15 cellular contexts compared by ENCODE assay signal in genomic region chr6:40822619-40823018, GRCh38.
"Had no signal": no experiment of that assay in that cellular context is flagged by ENCODE, and none has a peak within 500 bp of the region (broad histone marks: within the 10 kb centered on the region; RNA-seq: fewer than 3 reads in every experiment).

No MANE protein-coding gene starts in this region.

- H3K4me3 Mint-ChIP-seq: activated CD8-positive, alpha-beta memory T cell treated with anti-CD3 and anti-CD28 coated beads, Interleukin-2, amount 10 ng/mL, durations not matched to agents 7 days and 5 days; activated T-cell treated with anti-CD3 and anti-CD28 coated beads, Interleukin-2, amount 50 U/mL, for 24 hours; mesothelial cell of epicardium; neural progenitor cell had no signal

- H3K27ac ChIP-seq: neural progenitor cell, ovary, stomach, thoracic aorta had no signal

- ATAC-seq: activated CD8-positive, alpha-beta memory T cell treated with anti-CD3 and anti-CD28 coated beads, Interleukin-2, amount 10 ng/mL, durations not matched to agents 7 days and 5 days had no signal

- DNase-seq: activated CD4-positive, alpha-beta T cell treated with anti-CD3 and anti-CD28 coated beads for 1 hour; activated CD4-positive, alpha-beta T cell treated with anti-CD3 and anti-CD28 coated beads, Interleukin-2, amount 50 U/mL, for 48 hours; activated CD8-positive, alpha-beta memory T cell treated with anti-CD3 and anti-CD28 coated beads, Interleukin-2, amount 10 ng/mL, durations not matched to agents 7 days and 5 days; activated T-cell treated with anti-CD3 and anti-CD28 coated beads, Interleukin-2, amount 50 U/mL, for 24 hours; caudate nucleus; effector memory CD4-positive, alpha-beta T cell; hypothalamus; kidney glomerular epithelial cell; ovary; stimulated activated CD4-positive, alpha-beta T cell treated with anti-CD3 and anti-CD28 coated beads, Interleukin-15, amount 100 ng/mL, for 24 hours; stimulated activated CD4-positive, alpha-beta T cell treated with anti-CD3 and anti-CD28 coated beads, Interleukin-4, amount 100 ng/mL, for 24 hours; stomach had no signal

- H3K36me3 Mint-ChIP-seq: activated CD8-positive, alpha-beta memory T cell treated with anti-CD3 and anti-CD28 coated beads, Interleukin-2, amount 10 ng/mL, durations not matched to agents 7 days and 5 days; mesothelial cell of epicardium; neural progenitor cell had no signal

- H3K4me3 ChIP-seq: neural progenitor cell, ovary, stomach, thoracic aorta had no signal

- H3K9me3 ChIP-seq: ovary, stomach, thoracic aorta had no signal

- H2AFZ ChIP-seq: neural progenitor cell had no signal

- H3K27ac Mint-ChIP-seq: activated CD8-positive, alpha-beta memory T cell treated with anti-CD3 and anti-CD28 coated beads, Interleukin-2, amount 10 ng/mL, durations not matched to agents 7 days and 5 days; activated T-cell treated with anti-CD3 and anti-CD28 coated beads, Interleukin-2, amount 50 U/mL, for 24 hours; mesothelial cell of epicardium; neural progenitor cell had no signal

- H3K9me3 Mint-ChIP-seq: activated T-cell treated with anti-CD3 and anti-CD28 coated beads, Interleukin-2, amount 50 U/mL, for 24 hours; mesothelial cell of epicardium; neural progenitor cell had no signal

- H3K4me2 ChIP-seq: neural progenitor cell had no signal

- H3K4me1 Mint-ChIP-seq: activated CD8-positive, alpha-beta memory T cell treated with anti-CD3 and anti-CD28 coated beads, Interleukin-2, amount 10 ng/mL, durations not matched to agents 7 days and 5 days; mesothelial cell of epicardium had no signal

- H3K4me1 ChIP-seq: neural progenitor cell, stomach had no signal

- H3K36me3 ChIP-seq: neural progenitor cell, ovary, stomach, thoracic aorta had no signal

- H3K9ac ChIP-seq: neural progenitor cell had no signal

- H3K27me3 ChIP-seq: neural progenitor cell, ovary, stomach had no signal
